ENCODE assay signal across 14 cellular contexts in the genomic region with DNA sequence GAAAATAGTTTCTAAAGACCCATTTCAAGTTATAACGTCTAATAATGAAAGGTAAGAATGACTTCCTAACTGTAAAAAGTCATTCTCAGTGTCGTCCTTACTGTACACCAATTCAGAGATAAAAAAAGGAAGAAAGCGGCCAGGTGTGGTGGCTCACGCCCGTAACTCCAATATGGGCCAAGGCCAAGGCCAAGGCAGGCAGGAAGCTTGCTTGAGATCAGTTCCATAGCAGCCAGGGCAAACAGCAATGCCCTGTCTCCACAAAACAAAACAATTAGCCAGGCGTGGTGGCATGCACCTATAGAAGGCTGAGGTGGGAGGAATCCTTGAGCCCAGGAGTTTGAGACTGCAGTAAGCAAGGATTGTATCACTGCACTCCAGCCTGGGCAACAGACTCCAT. TPM values are rescaled to one million over a fixed set of nuclear protein-coding genes. Genes with fewer than 3 reads are reported as not detected.
DNase-seq lines count a peak whose midpoint lies in the region; ATAC-seq and TF ChIP-seq lines count a peak whose summit lies in the region.
"Had no signal": no experiment of that assay in that cellular context is flagged by ENCODE, and none has a peak within 500 bp of the region (broad histone marks: within the 10 kb centered on the region; RNA-seq: fewer than 3 reads in every experiment).

No MANE protein-coding gene starts in this region.

- no TSS peak for BruUV-seq in PC-9 (replicated peaks; lab: Mats Ljungman, UMichigan)

- H3K27ac ChIP-seq in PC-9 = peak overlapping the region; percentile 28; the same call in 1 of the 2 replicates
- no peak overlapping the region for H3K27ac ChIP-seq in body of pancreas
- H3K27ac ChIP-seq in dorsolateral prefrontal cortex = no peak overlapping the region
- H3K27ac ChIP-seq: A549, C4-2B had no signal

- H3K4me1 ChIP-seq in PC-9 (replicated peaks; ENCODE audit: insufficient read depth) (peaks cover 24% of the 10 kb centered on the region), body of pancreas (peaks cover 10% of the 10 kb centered on the region), mucosa of descending colon (ENCODE audit: low read depth) (no peaks in the 10 kb centered on the region)

- H3K36me3 ChIP-seq in PC-9 (ENCODE audit: low read depth) = peaks cover 30% of the 10 kb centered on the region
- peaks cover 0 to 6% of the 10 kb centered on the region in 2 donors for H3K36me3 ChIP-seq in body of pancreas (replicated peaks in 1 of 2; ENCODE audit: insufficient read depth in 1 of 2, low read depth in 2 of 2)
- H3K36me3 ChIP-seq in mucosa of descending colon (ENCODE audit: low read depth) = no peaks in the 10 kb centered on the region

- no peak for TF ChIP-seq POLR2A in body of pancreas (IDR thresholded peaks at IDR 0.05)

- peaks cover 31% of the 10 kb centered on the region for H3F3A ChIP-seq in PC-9 (ENCODE audit: insufficient read depth, low read depth)

- intact Hi-C loops in PC-9 (cut with micrococcal nuclease; ENCODE audit: unreplicated experiment) = no loop called here
- intact Hi-C loops in body of pancreas (cut with DNase I) = no loop called here
- intact Hi-C loops in mucosa of descending colon (cut with DNase I, micrococcal nuclease) = no loop called here
- intact Hi-C loops in dorsolateral prefrontal cortex (cut with DNase I) = no loop called here

- 41 to 49% methylated on average over 6 of the region's 6 CpGs for WGBS in body of pancreas, 2 donors

- H3K27me3 ChIP-seq in PC-9 (ENCODE audit: insufficient read depth, low read depth) = no peaks in the 10 kb centered on the region
- no peaks in the 10 kb centered on the region for H3K27me3 ChIP-seq in body of pancreas
- H3K27me3 ChIP-seq in dorsolateral prefrontal cortex = no peaks in the 10 kb centered on the region
- H3K27me3 ChIP-seq: BE2C had no signal

- no peak overlapping the region for H2AFZ ChIP-seq in PC-9
- H2AFZ ChIP-seq: GM23338 had no signal

- POLR2A ChIA-PET in PC-9 (lab: Charles Lee; ENCODE audit: unreplicated experiment) = interaction anchor here (0.5 kb wide), 1 partner anchor 25 kb away, joined by 6 read pairs; no protein-coding TSS in a partner anchor

- no peaks in the 10 kb centered on the region for H3K9me2 ChIP-seq in PC-9 (ENCODE audit: insufficient read depth)

- DNase-seq in PC-9 (peak in 1 of 2 experiments; percentile 6), body of pancreas (peak; percentile 51 to 69 (median 58)), mucosa of descending colon (peak in 1 of 3 donors; percentile 38), NCI-H510A (lab: John Stamatoyannopoulos, UW) (no peak), dorsolateral prefrontal cortex (no peak)
- DNase-seq: BE2C; CD4-positive, alpha-beta memory T cell; DMS79; H7 had no signal

- CTCF ChIA-PET in PC-9 (lab: Charles Lee) = no interaction called here

- H3K9me3 ChIP-seq in PC-9 (ENCODE audit: insufficient read depth, low read depth) = no peaks in the 10 kb centered on the region
- no peaks in the 10 kb centered on the region for H3K9me3 ChIP-seq in body of pancreas
- H3K9me3 ChIP-seq in mucosa of descending colon = no peaks in the 10 kb centered on the region
- H3K9me3 ChIP-seq: A549, BE2C had no signal

- H3K79me2 ChIP-seq in PC-9 (ENCODE audit: low read depth) = peaks cover 8% of the 10 kb centered on the region; the same call in 1 of the 2 replicates

- ATAC-seq in body of pancreas (peak; percentile 75), mucosa of descending colon (peak; percentile 94), GM21360 (IDR thresholded peaks at IDR 0.05; ENCODE audit: unreplicated experiment) (no peak)
- ATAC-seq: GM12878, GM23338 had no signal

- no peak overlapping the region for H3K4me3 ChIP-seq in PC-9
- H3K4me3 ChIP-seq in body of pancreas = no peak overlapping the region
- H3K4me3 ChIP-seq in mucosa of descending colon = no peak overlapping the region
- no peak overlapping the region for H3K4me3 ChIP-seq in dorsolateral prefrontal cortex
- H3K4me3 ChIP-seq: A549, GM12878, GM23338 had no signal

- H3K4me2 ChIP-seq in PC-9 = no peak overlapping the region
- H3K4me2 ChIP-seq: A549, GM23338 had no signal

- peaks cover 8% of the 10 kb centered on the region; the same call in 1 of the 2 replicates for H4K20me1 ChIP-seq in PC-9 (ENCODE audit: insufficient read depth)

- TF ChIP-seq CTCF in PC-9 (conservative IDR thresholded peaks at IDR 0.05) = no peak
- no peak for TF ChIP-seq CTCF in body of pancreas (IDR thresholded peaks at IDR 0.05)
- no peak for TF ChIP-seq CTCF in mucosa of descending colon (IDR thresholded peaks at IDR 0.05)
- no peak for TF ChIP-seq CTCF in dorsolateral prefrontal cortex (IDR thresholded peaks at IDR 0.05 in 54 of 56, conservative IDR thresholded peaks at IDR 0.05 in 2 of 56; ENCODE audit: low read depth in 1 of 56, partially characterized antibody in 56 of 56)

RNA-seq across cellular contexts. Expression of gene UBXN7, which starts 31.9 kb away (rescaled TPM):
- total RNA-seq in PC-9 (2021) = 68.6 and 125 TPM in 2 replicates
- total RNA-seq in body of pancreas = 10 to 100 TPM in 1 of 2 donors, 1 to 10 TPM in 1; 8.6 to 11.2 TPM
- total RNA-seq in mucosa of descending colon = 10 to 100 TPM; 23.1 to 74.8 (median 43.9) TPM
- 100 to 1,000 TPM in 3 of 120 experiments, 10 to 100 TPM in 117; 60.6 to 105 (median 78.4) TPM for total RNA-seq in dorsolateral prefrontal cortex

Comparison
In these comparisons a context has a peak if more than half of its experiments do, and no peak if none do; other contexts are left out.
1. DNase-seq: peak in body of pancreas (4 of 4); none in NCI-H510A (single experiment) and dorsolateral prefrontal cortex (0 of 10).